Comparison of ENCODE assay signal across 21 cellular contexts in genomic region chr3:31255007-31255603, GRCh38.
"Had no signal": no experiment of that assay in that cellular context is flagged by ENCODE, and none has a peak within 500 bp of the region (broad histone marks: within the 10 kb centered on the region; RNA-seq: fewer than 3 reads in every experiment).

No MANE protein-coding gene starts in this region.

- H3K27ac Mint-ChIP-seq: stimulated activated memory B cell treated with anti-CD40 and anti-IgM and Interleukin-4, amounts not matched to agents 10 μg/mL and 1 μg/mL and 100 μg/mL, for 72 hours had no signal

- H3K27me3 Mint-ChIP-seq: stimulated activated memory B cell treated with anti-CD40 and anti-IgM and Interleukin-4, amounts not matched to agents 10 μg/mL and 1 μg/mL and 100 μg/mL, for 72 hours had no signal

- FAIRE-seq: urothelium cell line had no signal

- H3K4me1 ChIP-seq: ascending aorta, breast epithelium, gastrocnemius medialis, parathyroid adenoma, spleen had no signal

- ATAC-seq: activated CD4-positive, CD25-positive, alpha-beta regulatory T cell treated with anti-CD3 and anti-CD28 coated beads, Interleukin-2, amount 50 U/mL, for 24 hours; gastrocnemius medialis; natural killer cell treated with Interleukin-12 subunit alpha and Interleukin-12 subunit beta and Interleukin-15 and Interleukin-18, amount 100 ng/mL, for 72 hours; stimulated activated memory B cell treated with anti-CD40 and anti-IgM and Interleukin-4, amounts not matched to agents 10 μg/mL and 1 μg/mL and 100 μg/mL, for 72 hours had no signal

- H3K36me3 Mint-ChIP-seq: stimulated activated memory B cell treated with anti-CD40 and anti-IgM and Interleukin-4, amounts not matched to agents 10 μg/mL and 1 μg/mL and 100 μg/mL, for 72 hours had no signal

- H3K9ac ChIP-seq: parathyroid adenoma had no signal

- H3K4me3 Mint-ChIP-seq: stimulated activated memory B cell treated with anti-CD40 and anti-IgM and Interleukin-4, amounts not matched to agents 10 μg/mL and 1 μg/mL and 100 μg/mL, for 72 hours; T-helper 1 cell treated with Interleukin-12 subunit alpha and Interleukin-12 subunit beta and Interleukin-4 antibody, amounts not matched to agents 30 μg/mL and 1 μg/mL, for 36 hours had no signal

- DNase-seq: activated CD8-positive, alpha-beta memory T cell treated with anti-CD3 and anti-CD28 coated beads for 24 hours; activated CD8-positive, alpha-beta memory T cell treated with anti-CD3 and anti-CD28 coated beads, Interleukin-2, amount 50 U/mL, for 48 hours; activated effector memory CD4-positive, alpha-beta T cell treated with Interleukin-2 at 50 U/mL for 16 hours; activated naive CD4-positive, alpha-beta T cell treated with anti-CD3 and anti-CD28 coated beads, Interleukin-2, amount 50 U/mL, for 16 hours; activated T-cell treated with anti-CD3 and anti-CD28 coated beads, Interleukin-2, amount 50 U/mL, for 48 hours; cortex of kidney; effector CD4-positive, alpha-beta T cell; gastrocnemius medialis; head of caudate nucleus; kidney glomerular epithelial cell; mesenchymal stem cell; spleen; stimulated activated CD4-positive, alpha-beta T cell treated with anti-CD3 and anti-CD28 coated beads, Interleukin-4, amount 100 ng/mL, for 4 hours had no signal

- H3K27me3 ChIP-seq: ascending aorta, breast epithelium, gastrocnemius medialis, spleen had no signal

- H3K79me2 ChIP-seq: parathyroid adenoma had no signal

- H3K36me3 ChIP-seq: ascending aorta, breast epithelium, gastrocnemius medialis, spleen had no signal

- H3K4me3 ChIP-seq: ascending aorta, breast epithelium, gastrocnemius medialis, spleen had no signal

- H3K9me3 ChIP-seq: ascending aorta, breast epithelium, gastrocnemius medialis had no signal

- H3K27ac ChIP-seq: ascending aorta, breast epithelium, gastrocnemius medialis, parathyroid adenoma, spleen had no signal
